In genomic region chr6:35948725-35949124, GRCh38 we compare ENCODE assay signal across 1 cellular context.
TF ChIP-seq lines count a peak whose summit lies in the region.

No MANE protein-coding gene starts in this region.

TF ChIP-seq in GM23338, 12 proteins besides CTCF, POLR2A, EP300 and RAD21 (continued from another document):
- TF ChIP-seq REST (IDR thresholded peaks at IDR 0.05; ENCODE audit: unreplicated experiment) (no peak), EZH2 (IDR thresholded peaks at IDR 0.05; ENCODE audit: low read depth, unreplicated experiment) (no peak), EZH2phosphoT487 (IDR thresholded peaks at IDR 0.05; ENCODE audit: unreplicated experiment) (no peak), ZNF114 (CRISPR knock-in tag; IDR thresholded peaks at IDR 0.05) (no peak), ETS1 (IDR thresholded peaks at IDR 0.05) (no peak), POLR2AphosphoS5 (IDR thresholded peaks at IDR 0.05; ENCODE audit: low read depth) (no peak), JUNB (IDR thresholded peaks at IDR 0.05; ENCODE audit: unreplicated experiment) (no peak), NANOG (IDR thresholded peaks at IDR 0.05; ENCODE audit: borderline replicate concordance) (no peak)
